In the genomic region with DNA sequence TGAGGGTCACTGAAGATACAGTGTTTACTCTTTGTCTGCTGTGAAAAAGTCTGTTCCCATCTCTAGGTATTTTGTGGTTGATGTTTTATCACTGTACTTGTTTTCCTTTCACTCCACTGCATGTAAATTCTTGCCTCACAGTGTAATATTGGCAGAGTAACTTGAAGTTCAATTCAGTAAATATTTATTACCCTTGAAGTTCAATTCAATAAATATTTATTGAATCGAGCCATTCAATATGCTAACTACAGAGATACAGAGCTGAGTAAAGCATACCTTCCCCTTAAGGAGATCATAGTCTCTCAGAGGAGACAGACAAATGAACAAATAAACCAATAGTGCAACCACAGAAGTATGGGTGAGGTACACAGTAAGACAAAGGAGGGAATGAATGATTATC, we compare ENCODE assay signal across 1 cellular context.
TF ChIP-seq lines count a peak whose summit lies in the region.

No MANE protein-coding gene starts in this region.

TF ChIP-seq in HepG2, 621 proteins besides CTCF, POLR2A, EP300 and RAD21 (continued from another document and continues in another):
- TF ChIP-seq, protein P1, sequence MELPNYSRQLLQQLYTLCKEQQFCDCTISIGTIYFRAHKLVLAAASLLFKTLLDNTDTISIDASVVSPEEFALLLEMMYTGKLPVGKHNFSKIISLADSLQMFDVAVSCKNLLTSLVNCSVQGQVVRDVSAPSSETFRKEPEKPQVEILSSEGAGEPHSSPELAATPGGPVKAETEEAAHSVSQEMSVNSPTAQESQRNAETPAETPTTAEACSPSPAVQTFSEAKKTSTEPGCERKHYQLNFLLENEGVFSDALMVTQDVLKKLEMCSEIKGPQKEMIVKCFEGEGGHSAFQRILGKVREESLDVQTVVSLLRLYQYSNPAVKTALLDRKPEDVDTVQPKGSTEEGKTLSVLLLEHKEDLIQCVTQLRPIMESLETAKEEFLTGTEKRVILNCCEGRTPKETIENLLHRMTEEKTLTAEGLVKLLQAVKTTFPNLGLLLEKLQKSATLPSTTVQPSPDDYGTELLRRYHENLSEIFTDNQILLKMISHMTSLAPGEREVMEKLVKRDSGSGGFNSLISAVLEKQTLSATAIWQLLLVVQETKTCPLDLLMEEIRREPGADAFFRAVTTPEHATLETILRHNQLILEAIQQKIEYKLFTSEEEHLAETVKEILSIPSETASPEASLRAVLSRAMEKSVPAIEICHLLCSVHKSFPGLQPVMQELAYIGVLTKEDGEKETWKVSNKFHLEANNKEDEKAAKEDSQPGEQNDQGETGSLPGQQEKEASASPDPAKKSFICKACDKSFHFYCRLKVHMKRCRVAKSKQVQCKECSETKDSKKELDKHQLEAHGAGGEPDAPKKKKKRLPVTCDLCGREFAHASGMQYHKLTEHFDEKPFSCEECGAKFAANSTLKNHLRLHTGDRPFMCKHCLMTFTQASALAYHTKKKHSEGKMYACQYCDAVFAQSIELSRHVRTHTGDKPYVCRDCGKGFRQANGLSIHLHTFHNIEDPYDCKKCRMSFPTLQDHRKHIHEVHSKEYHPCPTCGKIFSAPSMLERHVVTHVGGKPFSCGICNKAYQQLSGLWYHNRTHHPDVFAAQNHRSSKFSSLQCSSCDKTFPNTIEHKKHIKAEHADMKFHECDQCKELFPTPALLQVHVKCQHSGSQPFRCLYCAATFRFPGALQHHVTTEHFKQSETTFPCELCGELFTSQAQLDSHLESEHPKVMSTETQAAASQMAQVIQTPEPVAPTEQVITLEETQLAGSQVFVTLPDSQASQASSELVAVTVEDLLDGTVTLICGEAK (IDR thresholded peaks at IDR 0.05), result no peak
- TF ChIP-seq, protein P1 (CRISPR knock-in tag; IDR thresholded peaks at IDR 0.05), result no peak
- TF ChIP-seq, protein P2, sequence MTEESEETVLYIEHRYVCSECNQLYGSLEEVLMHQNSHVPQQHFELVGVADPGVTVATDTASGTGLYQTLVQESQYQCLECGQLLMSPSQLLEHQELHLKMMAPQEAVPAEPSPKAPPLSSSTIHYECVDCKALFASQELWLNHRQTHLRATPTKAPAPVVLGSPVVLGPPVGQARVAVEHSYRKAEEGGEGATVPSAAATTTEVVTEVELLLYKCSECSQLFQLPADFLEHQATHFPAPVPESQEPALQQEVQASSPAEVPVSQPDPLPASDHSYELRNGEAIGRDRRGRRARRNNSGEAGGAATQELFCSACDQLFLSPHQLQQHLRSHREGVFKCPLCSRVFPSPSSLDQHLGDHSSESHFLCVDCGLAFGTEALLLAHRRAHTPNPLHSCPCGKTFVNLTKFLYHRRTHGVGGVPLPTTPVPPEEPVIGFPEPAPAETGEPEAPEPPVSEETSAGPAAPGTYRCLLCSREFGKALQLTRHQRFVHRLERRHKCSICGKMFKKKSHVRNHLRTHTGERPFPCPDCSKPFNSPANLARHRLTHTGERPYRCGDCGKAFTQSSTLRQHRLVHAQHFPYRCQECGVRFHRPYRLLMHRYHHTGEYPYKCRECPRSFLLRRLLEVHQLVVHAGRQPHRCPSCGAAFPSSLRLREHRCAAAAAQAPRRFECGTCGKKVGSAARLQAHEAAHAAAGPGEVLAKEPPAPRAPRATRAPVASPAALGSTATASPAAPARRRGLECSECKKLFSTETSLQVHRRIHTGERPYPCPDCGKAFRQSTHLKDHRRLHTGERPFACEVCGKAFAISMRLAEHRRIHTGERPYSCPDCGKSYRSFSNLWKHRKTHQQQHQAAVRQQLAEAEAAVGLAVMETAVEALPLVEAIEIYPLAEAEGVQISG (CRISPR knock-in tag; IDR thresholded peaks at IDR 0.05), result no peak
- TF ChIP-seq, protein P3, sequence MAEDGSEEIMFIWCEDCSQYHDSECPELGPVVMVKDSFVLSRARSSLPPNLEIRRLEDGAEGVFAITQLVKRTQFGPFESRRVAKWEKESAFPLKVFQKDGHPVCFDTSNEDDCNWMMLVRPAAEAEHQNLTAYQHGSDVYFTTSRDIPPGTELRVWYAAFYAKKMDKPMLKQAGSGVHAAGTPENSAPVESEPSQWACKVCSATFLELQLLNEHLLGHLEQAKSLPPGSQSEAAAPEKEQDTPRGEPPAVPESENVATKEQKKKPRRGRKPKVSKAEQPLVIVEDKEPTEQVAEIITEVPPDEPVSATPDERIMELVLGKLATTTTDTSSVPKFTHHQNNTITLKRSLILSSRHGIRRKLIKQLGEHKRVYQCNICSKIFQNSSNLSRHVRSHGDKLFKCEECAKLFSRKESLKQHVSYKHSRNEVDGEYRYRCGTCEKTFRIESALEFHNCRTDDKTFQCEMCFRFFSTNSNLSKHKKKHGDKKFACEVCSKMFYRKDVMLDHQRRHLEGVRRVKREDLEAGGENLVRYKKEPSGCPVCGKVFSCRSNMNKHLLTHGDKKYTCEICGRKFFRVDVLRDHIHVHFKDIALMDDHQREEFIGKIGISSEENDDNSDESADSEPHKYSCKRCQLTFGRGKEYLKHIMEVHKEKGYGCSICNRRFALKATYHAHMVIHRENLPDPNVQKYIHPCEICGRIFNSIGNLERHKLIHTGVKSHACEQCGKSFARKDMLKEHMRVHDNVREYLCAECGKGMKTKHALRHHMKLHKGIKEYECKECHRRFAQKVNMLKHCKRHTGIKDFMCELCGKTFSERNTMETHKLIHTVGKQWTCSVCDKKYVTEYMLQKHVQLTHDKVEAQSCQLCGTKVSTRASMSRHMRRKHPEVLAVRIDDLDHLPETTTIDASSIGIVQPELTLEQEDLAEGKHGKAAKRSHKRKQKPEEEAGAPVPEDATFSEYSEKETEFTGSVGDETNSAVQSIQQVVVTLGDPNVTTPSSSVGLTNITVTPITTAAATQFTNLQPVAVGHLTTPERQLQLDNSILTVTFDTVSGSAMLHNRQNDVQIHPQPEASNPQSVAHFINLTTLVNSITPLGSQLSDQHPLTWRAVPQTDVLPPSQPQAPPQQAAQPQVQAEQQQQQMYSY (CRISPR knock-in tag; IDR thresholded peaks at IDR 0.05), result no peak
- TF ChIP-seq RBAK (CRISPR knock-in tag; IDR thresholded peaks at IDR 0.05) (no peak), HOXA7 (CRISPR knock-in tag; IDR thresholded peaks at IDR 0.05) (no peak), SOX6 (IDR thresholded peaks at IDR 0.05) (no peak), SOX6 (CRISPR knock-in tag; IDR thresholded peaks at IDR 0.05) (peak; percentile 65; the same call in 1 of the 2 replicates), HDAC2 (CRISPR knock-in tag; IDR thresholded peaks at IDR 0.05) (0 out of 2 replicates have a peak, but pooled peaks have one; percentile 23), ELF3 (CRISPR knock-in tag; IDR thresholded peaks at IDR 0.05) (0 out of 2 replicates have a peak, but pooled peaks have one; percentile 22), ZNF260 (CRISPR knock-in tag; IDR thresholded peaks at IDR 0.05; ENCODE audit: borderline replicate concordance, low read depth) (no peak), BHLHE40 (IDR thresholded peaks at IDR 0.05; ENCODE audit: low read length) (no peak), MED8 (CRISPR knock-in tag; IDR thresholded peaks at IDR 0.05; ENCODE audit: insufficient replicate concordance) (no peak), ZNF614 (CRISPR knock-in tag; IDR thresholded peaks at IDR 0.05; ENCODE audit: borderline replicate concordance) (no peak), ZNF616 (CRISPR knock-in tag; IDR thresholded peaks at IDR 0.05; ENCODE audit: low read depth) (no peak), ZNF609 (CRISPR knock-in tag; IDR thresholded peaks at IDR 0.05; ENCODE audit: borderline replicate concordance) (peak; percentile 70; the same call in 1 of the 2 replicates), NR0B2 (CRISPR knock-in tag; IDR thresholded peaks at IDR 0.05) (no peak), ZNF180 (CRISPR knock-in tag; IDR thresholded peaks at IDR 0.05; ENCODE audit: borderline replicate concordance, low read depth) (no peak), SKI (IDR thresholded peaks at IDR 0.05; ENCODE audit: partially characterized antibody) (peak; percentile 86)
- TF ChIP-seq, protein P4, sequence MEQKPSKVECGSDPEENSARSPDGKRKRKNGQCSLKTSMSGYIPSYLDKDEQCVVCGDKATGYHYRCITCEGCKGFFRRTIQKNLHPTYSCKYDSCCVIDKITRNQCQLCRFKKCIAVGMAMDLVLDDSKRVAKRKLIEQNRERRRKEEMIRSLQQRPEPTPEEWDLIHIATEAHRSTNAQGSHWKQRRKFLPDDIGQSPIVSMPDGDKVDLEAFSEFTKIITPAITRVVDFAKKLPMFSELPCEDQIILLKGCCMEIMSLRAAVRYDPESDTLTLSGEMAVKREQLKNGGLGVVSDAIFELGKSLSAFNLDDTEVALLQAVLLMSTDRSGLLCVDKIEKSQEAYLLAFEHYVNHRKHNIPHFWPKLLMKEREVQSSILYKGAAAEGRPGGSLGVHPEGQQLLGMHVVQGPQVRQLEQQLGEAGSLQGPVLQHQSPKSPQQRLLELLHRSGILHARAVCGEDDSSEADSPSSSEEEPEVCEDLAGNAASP (CRISPR knock-in tag; IDR thresholded peaks at IDR 0.05; ENCODE audit: borderline replicate concordance), result no peak
- TF ChIP-seq, protein P5, sequence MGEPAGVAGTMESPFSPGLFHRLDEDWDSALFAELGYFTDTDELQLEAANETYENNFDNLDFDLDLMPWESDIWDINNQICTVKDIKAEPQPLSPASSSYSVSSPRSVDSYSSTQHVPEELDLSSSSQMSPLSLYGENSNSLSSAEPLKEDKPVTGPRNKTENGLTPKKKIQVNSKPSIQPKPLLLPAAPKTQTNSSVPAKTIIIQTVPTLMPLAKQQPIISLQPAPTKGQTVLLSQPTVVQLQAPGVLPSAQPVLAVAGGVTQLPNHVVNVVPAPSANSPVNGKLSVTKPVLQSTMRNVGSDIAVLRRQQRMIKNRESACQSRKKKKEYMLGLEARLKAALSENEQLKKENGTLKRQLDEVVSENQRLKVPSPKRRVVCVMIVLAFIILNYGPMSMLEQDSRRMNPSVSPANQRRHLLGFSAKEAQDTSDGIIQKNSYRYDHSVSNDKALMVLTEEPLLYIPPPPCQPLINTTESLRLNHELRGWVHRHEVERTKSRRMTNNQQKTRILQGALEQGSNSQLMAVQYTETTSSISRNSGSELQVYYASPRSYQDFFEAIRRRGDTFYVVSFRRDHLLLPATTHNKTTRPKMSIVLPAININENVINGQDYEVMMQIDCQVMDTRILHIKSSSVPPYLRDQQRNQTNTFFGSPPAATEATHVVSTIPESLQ (CRISPR knock-in tag; conservative IDR thresholded peaks at IDR 0.05), result no peak
